Comparison of ENCODE assay signal across 16 cellular contexts in the genomic region with DNA sequence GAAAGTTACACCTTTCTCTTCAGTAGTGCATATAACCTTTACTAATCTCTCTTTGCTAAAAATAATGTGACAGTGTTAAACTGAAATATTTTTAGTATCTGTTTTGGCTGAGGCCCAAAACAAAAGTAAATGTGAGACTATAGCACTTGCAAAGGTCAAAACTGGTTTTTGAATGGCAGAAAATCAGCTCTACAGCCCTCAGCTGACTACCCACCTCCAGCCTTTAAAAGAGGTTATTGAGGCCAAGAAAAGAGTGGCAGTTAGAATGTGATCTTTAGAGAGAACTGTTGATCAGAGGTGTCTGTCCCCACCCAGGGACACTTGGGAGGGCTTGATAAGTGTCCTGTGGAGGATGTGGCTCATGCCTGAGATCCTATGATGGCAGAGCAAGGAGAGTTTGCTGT. TPM values are rescaled to one million over a fixed set of nuclear protein-coding genes. Genes with fewer than 3 reads are reported as not detected.
DNase-seq lines count a peak whose midpoint lies in the region; ATAC-seq and TF ChIP-seq lines count a peak whose summit lies in the region.
"Had no signal": no experiment of that assay in that cellular context is flagged by ENCODE, and none has a peak within 500 bp of the region (broad histone marks: within the 10 kb centered on the region; RNA-seq: fewer than 3 reads in every experiment).

No MANE protein-coding gene starts in this region.

- peak; percentile 49 for DNase-seq in GM13976 (ENCODE audit: low spot score)
- DNase-seq in erythroblast (lab: John Stamatoyannopoulos, UW), result peak; percentile 85 to 95
- no peak for DNase-seq in DMS 273 treated with DMSO at 0.1 percent for 48 hours (lab: John Stamatoyannopoulos, UW)
- no peak for DNase-seq in COR-L47 (lab: John Stamatoyannopoulos, UW)
- no peak for DNase-seq in omental fat pad (ENCODE audit: low spot score)
- DNase-seq in DMS153 (lab: John Stamatoyannopoulos, UW), result no peak
- DNase-seq: activated gamma-delta T cell; CD4-positive, alpha-beta T cell; mesendoderm; NCI-H2227 treated with DMSO at 0.1 percent for 48 hours; SHP77 treated with DMSO at 0.1 percent for 48 hours had no signal

- TF ChIP-seq CTCF in GM13976 (IDR thresholded peaks at IDR 0.05; ENCODE audit: borderline replicate concordance, control extremely low read depth, extremely low read depth, insufficient read depth, missing control alignments) (no peak), omental fat pad (IDR thresholded peaks at IDR 0.05) (no peak)

- in situ Hi-C loops in GM13976 (cut with MboI; ENCODE audit: low sequenced_read_pairs, unreplicated experiment), result no loop called here

- peak; percentile 39 for ATAC-seq in GM19351 (IDR thresholded peaks at IDR 0.05; ENCODE audit: unreplicated experiment)
- ATAC-seq in HG03095 (IDR thresholded peaks at IDR 0.05; ENCODE audit: unreplicated experiment), result peak; percentile 42
- ATAC-seq in omental fat pad (ENCODE audit: low FRiP score), result no peak
- ATAC-seq: stimulated activated effector memory CD8-positive, alpha-beta T cell treated with anti-CD3 and anti-CD28 coated beads, Interleukin-12 subunit alpha, Interleukin-12 subunit beta, amount 100 ng/mL, for 72 hours had no signal

- peak; percentile 47 for TF ChIP-seq POLR2A in erythroblast (IDR thresholded peaks at IDR 0.05; ENCODE audit: low read length)

RNA-seq across cellular contexts. Expression of a gene that starts 30.9 kb away (rescaled TPM):
- not detected for total RNA-seq in omental fat pad
- total RNA-seq: CD4-positive, alpha-beta T cell; H1; M059J had no signal

RNA-seq across cellular contexts. Expression of a gene that starts 52.5 kb away (rescaled TPM):
- 1 to 10 TPM; 4.0 to 7.2 (median 5.5) TPM for total RNA-seq in omental fat pad

Comparison
In these comparisons a context has a peak if more than half of its experiments do, and no peak if none do; other contexts are left out.
1. DNase-seq: peak in GM13976 (single experiment) and erythroblast (2 of 2); none in DMS 273 treated with DMSO at 0.1 percent for 48 hours (single experiment), COR-L47 (single experiment), omental fat pad (single experiment) and DMS153 (single experiment).